11 cellular contexts compared by ENCODE assay signal in genomic region chr20:50259705-50260479, GRCh38.
DNase-seq lines count a peak whose midpoint lies in the region; ATAC-seq and TF ChIP-seq lines count a peak whose summit lies in the region.
"Had no signal": no experiment of that assay in that cellular context is flagged by ENCODE, and none has a peak within 500 bp of the region (broad histone marks: within the 10 kb centered on the region; RNA-seq: fewer than 3 reads in every experiment).

No MANE protein-coding gene starts in this region.

- H4K20me1 ChIP-seq in HCT116 (ENCODE audit: insufficient read depth) = no peaks in the 10 kb centered on the region

- H3K27ac ChIP-seq in HCT116 (ENCODE audit: low read depth, low read length) (no peak overlapping the region), heart right ventricle (peak overlapping the region in 8 of 10 donors; percentile 29 to 91 (median 40)), sigmoid colon (peak overlapping the region; percentile 1 to 60 (median 48))

- peak overlapping the region; percentile 14 for H2AFZ ChIP-seq in HCT116 (ENCODE audit: low read depth, low read length, poor library complexity, severe bottlenecking)

- no TSS peak for BruUV-seq in HCT116 (replicated peaks; lab: Mats Ljungman, UMichigan)

- RAD21 ChIA-PET in HCT116 (lab: Charles Lee; ENCODE audit: low non-redundant PET in 1 of 2, low total read pairs in 2 of 2, uncharacterized antibody in 2 of 2, unreplicated experiment in 2 of 2) = no interaction called here

- H3K4me3 ChIP-seq in HCT116 (replicated peaks in 1 of 2; ENCODE audit: low read depth in 1 of 2, low read length in 2 of 2) = no peak overlapping the region
- H3K4me3 ChIP-seq in heart right ventricle = no peak overlapping the region
- no peak overlapping the region for H3K4me3 ChIP-seq in sigmoid colon

- CTCF ChIA-PET in HCT116 (lab: Charles Lee) = interaction anchor here (0.7 kb wide), 1 partner anchor 22 kb away, joined by 3 read pairs; no protein-coding TSS in a partner anchor

- ATAC-seq in HCT116 (no peak), heart right ventricle (peak in 7 of 8 donors; percentile 32 to 56 (median 50))
- ATAC-seq: T-cell had no signal

- no peaks in the 10 kb centered on the region for H3K27me3 ChIP-seq in HCT116 (ENCODE audit: insufficient read depth, low read length)
- H3K27me3 ChIP-seq in heart right ventricle = no peaks in the 10 kb centered on the region
- no peaks in the 10 kb centered on the region for H3K27me3 ChIP-seq in sigmoid colon

- intact Hi-C loops in HCT116 (cut with micrococcal nuclease) = no loop called here
- intact Hi-C loops in heart right ventricle (cut with DNase I) = no loop called here
- intact Hi-C loops in sigmoid colon (cut with DNase I) = no loop called here

- H3K4me1 ChIP-seq in HCT116 (ENCODE audit: control insufficient read depth in 1 of 2, insufficient read depth in 2 of 2, low read length in 2 of 2) = peaks cover 25 to 44% of the 10 kb centered on the region in 2 experiments
- peaks cover 0 to 28% (median 4%) of the 10 kb centered on the region in 9 donors for H3K4me1 ChIP-seq in heart right ventricle
- H3K4me1 ChIP-seq in sigmoid colon = peaks cover 0 to 10% (median 4%) of the 10 kb centered on the region in 4 donors

- TF ChIP-seq RAD21 in HCT116 (IDR thresholded peaks at IDR 0.05; ENCODE audit: low read depth) = no peak

- H3K9me3 ChIP-seq in HCT116 (ENCODE audit: control insufficient read depth in 1 of 2, insufficient read depth in 1 of 2, low read depth in 1 of 2, low read length in 2 of 2) = no peaks in the 10 kb centered on the region
- no peaks in the 10 kb centered on the region for H3K9me3 ChIP-seq in heart right ventricle
- H3K9me3 ChIP-seq in sigmoid colon = no peaks in the 10 kb centered on the region

- H3K36me3 ChIP-seq in HCT116 (ENCODE audit: control insufficient read depth in 1 of 2, insufficient read depth in 2 of 2, low read length in 2 of 2) (no peaks in the 10 kb centered on the region), heart right ventricle (no peaks in the 10 kb centered on the region), sigmoid colon (no peaks in the 10 kb centered on the region)

- POLR2A ChIA-PET in HCT116 (lab: Charles Lee) = interaction anchor here (1.3 kb wide), 1 partner anchor 69 kb away, joined by 4 read pairs; the partner anchor contains the start of gene CEBPB

- H3K4me2 ChIP-seq in HCT116 (ENCODE audit: low read length) = peak overlapping the region; percentile 14

- no peaks in the 10 kb centered on the region for H3K9me2 ChIP-seq in HCT116 (ENCODE audit: insufficient read depth)

- DNase-seq in HCT116 (ENCODE audit: low read depth, low spot score) (no peak), SHP77 (lab: John Stamatoyannopoulos, UW) (peak; percentile 48 to 66), heart right ventricle (peak in 1 of 2 donors; percentile 68), sigmoid colon (no peak), NCI-H146 treated with DMSO at 0.1 percent for 48 hours (lab: John Stamatoyannopoulos, UW; ENCODE audit: unreplicated experiment) (no peak), GM19240 (ENCODE audit: insufficient read length, low spot score) (no peak), middle frontal gyrus (ENCODE audit: extremely low spot score, low spot score) (no peak), COLO829 (ENCODE audit: low spot score) (no peak)
- DNase-seq: NCI-H526 treated with DMSO at 0.1 percent for 48 hours, occipital lobe had no signal

- TF ChIP-seq POLR2A in HCT116 (IDR thresholded peaks at IDR 0.05; ENCODE audit: borderline replicate concordance, extremely low read depth, insufficient read depth, insufficient read length) = no peak
- TF ChIP-seq POLR2A in sigmoid colon (IDR thresholded peaks at IDR 0.05) = no peak

- no peak overlapping the region for H3K9ac ChIP-seq in HCT116 (ENCODE audit: low read length)

- no peak for TF ChIP-seq CTCF in HCT116 (IDR thresholded peaks at IDR 0.05 in 2 of 3, conservative IDR thresholded peaks at IDR 0.05 in 1 of 3; ENCODE audit: borderline replicate concordance in 1 of 3, insufficient read depth in 1 of 3, low read depth in 2 of 3, low read length in 2 of 3)
- TF ChIP-seq CTCF in heart right ventricle (IDR thresholded peaks at IDR 0.05) = no peak
- TF ChIP-seq CTCF in sigmoid colon (IDR thresholded peaks at IDR 0.05) = no peak

- TF ChIP-seq EP300 in sigmoid colon (IDR thresholded peaks at IDR 0.05) = no peak

- WGBS in heart right ventricle, 2 donors = 42 to 55% methylated on average over 9 of the region's 9 CpGs
- 20 to 42% methylated on average over 9 of the region's 9 CpGs for WGBS in sigmoid colon, 2 donors

- H3K79me2 ChIP-seq in HCT116 (ENCODE audit: insufficient read depth, low read length) = no peaks in the 10 kb centered on the region

TF ChIP-seq in HCT116, 20 proteins besides CTCF, POLR2A, EP300 and RAD21:
- no peak for TF ChIP-seq SIN3A (IDR thresholded peaks at IDR 0.05; ENCODE audit: low read depth)

Comparison
In these comparisons a context has a peak if more than half of its experiments do, and no peak if none do; other contexts are left out.
1. DNase-seq: peak in SHP77 (2 of 2); none in HCT116 (single experiment), sigmoid colon (single experiment), NCI-H146 treated with DMSO at 0.1 percent for 48 hours (single experiment), GM19240 (single experiment), middle frontal gyrus (single experiment) and COLO829 (single experiment).